In the genomic region with DNA sequence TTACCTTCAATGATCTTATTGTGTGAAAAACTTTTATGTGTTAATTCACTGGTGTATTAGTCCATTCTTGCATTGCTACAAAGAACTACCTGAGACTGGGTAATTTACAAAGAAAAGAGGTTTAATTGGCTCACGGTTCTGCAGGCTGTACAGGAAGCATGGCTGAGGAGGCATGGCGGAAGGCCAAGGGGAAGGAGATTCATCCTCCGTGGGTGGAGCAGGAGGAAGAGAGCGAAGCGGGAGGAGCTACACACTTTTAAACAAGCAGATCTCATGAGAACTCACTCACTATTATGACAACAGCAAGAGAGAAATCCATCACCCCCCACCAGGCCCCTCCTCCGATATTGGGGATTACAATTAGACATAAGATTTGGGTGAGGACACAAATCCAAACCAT, we compare ENCODE assay signal across 25 cellular contexts. TPM values are rescaled to one million over a fixed set of nuclear protein-coding genes. Genes with fewer than 3 reads are reported as not detected.
"Had no signal": no experiment of that assay in that cellular context is flagged by ENCODE, and none has a peak within 500 bp of the region (broad histone marks: within the 10 kb centered on the region; RNA-seq: fewer than 3 reads in every experiment).

No MANE protein-coding gene starts in this region.

- H3K4me1 Mint-ChIP-seq: activated CD4-positive, alpha-beta memory T cell treated with anti-CD3 and anti-CD28 coated beads, Interleukin-2, amount 10 ng/mL, durations not matched to agents 7 days and 5 days; activated CD4-positive, alpha-beta T cell treated with anti-CD3 and anti-CD28 coated beads, Interleukin-2, amount 10 ng/mL, durations not matched to agents 24 days and 14 days; activated CD8-positive, alpha-beta memory T cell treated with anti-CD3 and anti-CD28 coated beads, Interleukin-2, amount 10 ng/mL, durations not matched to agents 7 days and 5 days; naive thymus-derived CD4-positive, alpha-beta T cell had no signal

- H3K36me3 Mint-ChIP-seq: activated CD8-positive, alpha-beta memory T cell treated with anti-CD3 and anti-CD28 coated beads, Interleukin-2, amount 10 ng/mL, durations not matched to agents 7 days and 5 days; activated naive CD4-positive, alpha-beta T cell treated with anti-CD3 and anti-CD28 coated beads, Interleukin-2, amount 50 U/mL, for 72 hours; naive thymus-derived CD4-positive, alpha-beta T cell had no signal

- H3K27ac Mint-ChIP-seq: activated CD4-positive, alpha-beta memory T cell treated with anti-CD3 and anti-CD28 coated beads, Interleukin-2, amount 10 ng/mL, durations not matched to agents 7 days and 5 days; activated CD4-positive, alpha-beta T cell treated with anti-CD3 and anti-CD28 coated beads, Interleukin-2, amount 10 ng/mL, durations not matched to agents 24 days and 14 days; activated CD8-positive, alpha-beta memory T cell treated with anti-CD3 and anti-CD28 coated beads, Interleukin-2, amount 10 ng/mL, durations not matched to agents 7 days and 5 days; activated naive CD4-positive, alpha-beta T cell treated with anti-CD3 and anti-CD28 coated beads, Interleukin-2, amount 50 U/mL, for 72 hours; activated T-helper 1 cell treated with anti-CD3 and anti-CD28 coated beads, Interleukin-12 subunit alpha, Interleukin-12 subunit beta, Interleukin-2, Interleukin-4 antibody, amounts not matched to agents 30 ng/mL and 10 ng/mL and 1 ng/mL, durations not matched to agents 14 hours and 24 hours and 36 hours; naive thymus-derived CD4-positive, alpha-beta T cell; stimulated activated naive CD8-positive, alpha-beta T cell treated with anti-CD3 and anti-CD28 coated beads, Interleukin-15, Interleukin-2, amounts not matched to agents 100 ng/mL and 50 ng/mL, for 24 hours had no signal

- DNase-seq: activated CD4-positive, alpha-beta memory T cell treated with anti-CD3 and anti-CD28 coated beads, Interleukin-2, amount 10 ng/mL, durations not matched to agents 7 days and 5 days; activated CD4-positive, alpha-beta T cell treated with anti-CD3 and anti-CD28 coated beads, Interleukin-2, amount 10 ng/mL, durations not matched to agents 24 days and 14 days; activated CD8-positive, alpha-beta memory T cell treated with anti-CD3 and anti-CD28 coated beads, Interleukin-2, amount 10 ng/mL, durations not matched to agents 7 days and 5 days; activated gamma-delta T cell; activated T-cell treated with anti-CD3 and anti-CD28 coated beads for 4 hours; adrenal gland; brain microvascular endothelial cell; central memory CD4-positive, alpha-beta T cell; effector memory CD4-positive, alpha-beta T cell; foreskin melanocyte; kidney; lower lobe of right lung; naive thymus-derived CD4-positive, alpha-beta T cell; occipital lobe; right lobe of liver; stimulated activated CD4-positive, alpha-beta T cell treated with anti-CD3 and anti-CD28 coated beads, Interleukin-1b, Interleukin-23, amount 100 ng/mL, for 48 hours; substantia nigra; thyroid gland; upper lobe of right lung had no signal

- H3K27me3 Mint-ChIP-seq: activated CD4-positive, alpha-beta memory T cell treated with anti-CD3 and anti-CD28 coated beads, Interleukin-2, amount 10 ng/mL, durations not matched to agents 7 days and 5 days; activated CD4-positive, alpha-beta T cell treated with anti-CD3 and anti-CD28 coated beads, Interleukin-2, amount 10 ng/mL, durations not matched to agents 24 days and 14 days; activated CD8-positive, alpha-beta memory T cell treated with anti-CD3 and anti-CD28 coated beads, Interleukin-2, amount 10 ng/mL, durations not matched to agents 7 days and 5 days had no signal

- H3K9me3 Mint-ChIP-seq: activated CD4-positive, alpha-beta memory T cell treated with anti-CD3 and anti-CD28 coated beads, Interleukin-2, amount 10 ng/mL, durations not matched to agents 7 days and 5 days; activated CD4-positive, alpha-beta T cell treated with anti-CD3 and anti-CD28 coated beads, Interleukin-2, amount 10 ng/mL, durations not matched to agents 24 days and 14 days; activated T-helper 1 cell treated with anti-CD3 and anti-CD28 coated beads, Interleukin-12 subunit alpha, Interleukin-12 subunit beta, Interleukin-2, Interleukin-4 antibody, amounts not matched to agents 30 ng/mL and 10 ng/mL and 1 ng/mL, durations not matched to agents 14 hours and 24 hours and 36 hours had no signal

- ATAC-seq: activated CD8-positive, alpha-beta memory T cell treated with anti-CD3 and anti-CD28 coated beads, Interleukin-2, amount 10 ng/mL, durations not matched to agents 7 days and 5 days; activated naive CD4-positive, alpha-beta T cell treated with anti-CD3 and anti-CD28 coated beads, Interleukin-2, amount 50 U/mL, for 72 hours; left lobe of liver; lower lobe of right lung; naive thymus-derived CD4-positive, alpha-beta T cell; right lobe of liver; upper lobe of right lung had no signal

- H3K4me3 Mint-ChIP-seq: activated CD4-positive, alpha-beta memory T cell treated with anti-CD3 and anti-CD28 coated beads, Interleukin-2, amount 10 ng/mL, durations not matched to agents 7 days and 5 days; activated CD4-positive, alpha-beta T cell treated with anti-CD3 and anti-CD28 coated beads, Interleukin-2, amount 10 ng/mL, durations not matched to agents 24 days and 14 days; activated CD8-positive, alpha-beta memory T cell treated with anti-CD3 and anti-CD28 coated beads, Interleukin-2, amount 10 ng/mL, durations not matched to agents 7 days and 5 days; activated T-helper 1 cell treated with anti-CD3 and anti-CD28 coated beads, Interleukin-12 subunit alpha, Interleukin-12 subunit beta, Interleukin-2, Interleukin-4 antibody, amounts not matched to agents 30 ng/mL and 10 ng/mL and 1 ng/mL, durations not matched to agents 14 hours and 24 hours and 36 hours; naive thymus-derived CD4-positive, alpha-beta T cell; neural crest cell; stimulated activated naive CD8-positive, alpha-beta T cell treated with anti-CD3 and anti-CD28 coated beads, Interleukin-15, Interleukin-2, amounts not matched to agents 100 ng/mL and 50 ng/mL, for 24 hours had no signal

RNA-seq across cellular contexts. Expression of gene RGS7, which starts 44.2 kb away (rescaled TPM):
- total RNA-seq: activated CD4-positive, alpha-beta memory T cell treated with anti-CD3 and anti-CD28 coated beads, Interleukin-2, amount 10 ng/mL, durations not matched to agents 7 days and 5 days; activated CD4-positive, alpha-beta T cell treated with anti-CD3 and anti-CD28 coated beads, Interleukin-2, amount 10 ng/mL, durations not matched to agents 24 days and 14 days; activated CD8-positive, alpha-beta memory T cell treated with anti-CD3 and anti-CD28 coated beads, Interleukin-2, amount 10 ng/mL, durations not matched to agents 7 days and 5 days; activated naive CD4-positive, alpha-beta T cell treated with anti-CD3 and anti-CD28 coated beads, Interleukin-2, amount 50 U/mL, for 72 hours; activated T-helper 1 cell treated with anti-CD3 and anti-CD28 coated beads, Interleukin-12 subunit alpha, Interleukin-12 subunit beta, Interleukin-2, Interleukin-4 antibody, amounts not matched to agents 30 ng/mL and 10 ng/mL and 1 ng/mL, durations not matched to agents 14 hours and 24 hours and 36 hours; ascending aorta; kidney; naive thymus-derived CD4-positive, alpha-beta T cell; right lobe of liver; upper lobe of right lung had no signal
